In genomic region chr5:39412995-39413394, GRCh38 we compare ENCODE assay signal across 1 cellular context.
TF ChIP-seq lines count a peak whose summit lies in the region.

No MANE protein-coding gene starts in this region.

TF ChIP-seq in HepG2, 621 proteins besides CTCF, POLR2A, EP300 and RAD21 (continued from another document and continues in another):
- TF ChIP-seq TRIM22 (IDR thresholded peaks at IDR 0.05) (no peak), ZBTB26 (CRISPR knock-in tag; IDR thresholded peaks at IDR 0.05; ENCODE audit: borderline replicate concordance) (no peak), IKZF5 (CRISPR knock-in tag; IDR thresholded peaks at IDR 0.05) (no peak), SMAD9 (CRISPR knock-in tag; IDR thresholded peaks at IDR 0.05) (no peak), JDP2 (CRISPR knock-in tag; IDR thresholded peaks at IDR 0.05; ENCODE audit: borderline replicate concordance) (no peak), FOSL2 (CRISPR knock-in tag; IDR thresholded peaks at IDR 0.05) (peak; percentile 40), CREM (IDR thresholded peaks at IDR 0.05) (peak; percentile 63), CREM (CRISPR knock-in tag; IDR thresholded peaks at IDR 0.05) (no peak), ZNF235 (CRISPR knock-in tag; IDR thresholded peaks at IDR 0.05; ENCODE audit: borderline replicate concordance) (no peak), ZNF460 (CRISPR knock-in tag; IDR thresholded peaks at IDR 0.05; ENCODE audit: borderline replicate concordance) (no peak), ZNF33B (CRISPR knock-in tag; IDR thresholded peaks at IDR 0.05) (no peak), PHF8 (CRISPR knock-in tag; IDR thresholded peaks at IDR 0.05) (no peak), SMARCC2 (IDR thresholded peaks at IDR 0.05) (no peak), ESRRA (CRISPR knock-in tag; IDR thresholded peaks at IDR 0.05; ENCODE audit: low read depth) (no peak), HMGXB3 (CRISPR knock-in tag; IDR thresholded peaks at IDR 0.05; ENCODE audit: borderline replicate concordance) (no peak), NR2C2 (CRISPR knock-in tag; IDR thresholded peaks at IDR 0.05; ENCODE audit: borderline replicate concordance) (no peak), KDM3A (CRISPR knock-in tag; IDR thresholded peaks at IDR 0.05; ENCODE audit: low read depth) (no peak), HDAC2 (CRISPR knock-in tag; IDR thresholded peaks at IDR 0.05) (0 out of 2 replicates have a peak, but pooled peaks have one; percentile 20), FOSL1 (CRISPR knock-in tag; IDR thresholded peaks at IDR 0.05; ENCODE audit: borderline replicate concordance) (no peak), MTA1 (CRISPR knock-in tag; IDR thresholded peaks at IDR 0.05; ENCODE audit: borderline replicate concordance) (no peak), ZNF253 (CRISPR knock-in tag; IDR thresholded peaks at IDR 0.05; ENCODE audit: borderline replicate concordance) (no peak), ZNF597 (CRISPR knock-in tag; IDR thresholded peaks at IDR 0.05) (no peak), ARNTL (CRISPR knock-in tag; IDR thresholded peaks at IDR 0.05) (no peak), ZMYM4 (CRISPR knock-in tag; IDR thresholded peaks at IDR 0.05) (0 out of 2 replicates have a peak, but pooled peaks have one; percentile 16), ZNF276 (CRISPR knock-in tag; IDR thresholded peaks at IDR 0.05; ENCODE audit: low read depth) (no peak), CENPBD1 (CRISPR knock-in tag; IDR thresholded peaks at IDR 0.05; ENCODE audit: borderline replicate concordance, low read depth) (no peak), SETDB1 (CRISPR knock-in tag; IDR thresholded peaks at IDR 0.05; ENCODE audit: borderline replicate concordance) (no peak), HOXD1 (CRISPR knock-in tag; IDR thresholded peaks at IDR 0.05) (no peak), WIZ (CRISPR knock-in tag; IDR thresholded peaks at IDR 0.05) (no peak), DRAP1 (CRISPR knock-in tag; IDR thresholded peaks at IDR 0.05) (no peak), THRA (CRISPR knock-in tag; IDR thresholded peaks at IDR 0.05; ENCODE audit: borderline replicate concordance) (no peak), TCF7L2 (IDR thresholded peaks at IDR 0.05; ENCODE audit: low read depth, low read length) (peak; percentile 61; the same call in 1 of the 2 replicates), HNF4G (IDR thresholded peaks at IDR 0.05; ENCODE audit: borderline replicate concordance, low read depth, low read length) (peak; percentile 48; the same call in 1 of the 2 replicates), HNF4G (CRISPR knock-in tag; IDR thresholded peaks at IDR 0.05; ENCODE audit: borderline replicate concordance, low read depth) (no peak), SIX1 (CRISPR knock-in tag; IDR thresholded peaks at IDR 0.05; ENCODE audit: borderline replicate concordance) (no peak), ZNF709 (CRISPR knock-in tag; IDR thresholded peaks at IDR 0.05) (no peak), CEBPB (IDR thresholded peaks at IDR 0.05; ENCODE audit: borderline replicate concordance, low read depth, low read length) (no peak), PCBP2 (optimal IDR thresholded peaks at IDR 0.05; ENCODE audit: low read depth, low read length, poor library complexity, severe bottlenecking) (no peak), CSRNP1 (CRISPR knock-in tag; IDR thresholded peaks at IDR 0.05) (no peak), ZNF569 (CRISPR knock-in tag; IDR thresholded peaks at IDR 0.05; ENCODE audit: borderline replicate concordance) (no peak), ZEB1 (IDR thresholded peaks at IDR 0.05; ENCODE audit: insufficient replicate concordance, low read depth) (no peak), ZNF609 (CRISPR knock-in tag; IDR thresholded peaks at IDR 0.05; ENCODE audit: borderline replicate concordance) (no peak), RELA (CRISPR knock-in tag; IDR thresholded peaks at IDR 0.05) (no peak)
